Comparison of ENCODE assay signal across 8 cellular contexts in genomic region chr7:38169862-38170261, GRCh38. TPM values are rescaled to one million over a fixed set of nuclear protein-coding genes. Genes with fewer than 3 reads are reported as not detected.
DNase-seq lines count a peak whose midpoint lies in the region; ATAC-seq and TF ChIP-seq lines count a peak whose summit lies in the region.

No MANE protein-coding gene starts in this region.

- no peak overlapping the region for H3K4me3 Mint-ChIP-seq in activated CD4-positive, alpha-beta T cell treated with anti-CD3 and anti-CD28 coated beads, Interleukin-2, amount 10 ng/mL, durations not matched to agents 7 days and 5 days

- H3K79me2 ChIP-seq in PC-3 (ENCODE audit: low read length): no peaks in the 10 kb centered on the region

- BruUV-seq in PC-3 (replicated peaks; lab: Mats Ljungman, UMichigan): no TSS peak

- ATAC-seq in GM21786 (IDR thresholded peaks at IDR 0.05; ENCODE audit: unreplicated experiment) (peak; percentile 68), PC-3 (peak; percentile 100)
- ATAC-seq in activated CD4-positive, CD25-positive, alpha-beta regulatory T cell treated with anti-CD3 and anti-CD28 coated beads, Interleukin-2, amount 50 U/mL, for 24 hours: no peak

- CTCF ChIA-PET in PC-3 (lab: Charles Lee): no interaction called here
- CTCF ChIA-PET in activated CD4-positive, alpha-beta T cell treated with anti-CD3 and anti-CD28 coated beads, Interleukin-2, amount 10 ng/mL, durations not matched to agents 7 days and 5 days (lab: Charles Lee): no interaction called here

- H3K27ac ChIP-seq in PC-3 (ENCODE audit: low read length): no peak overlapping the region

- TF ChIP-seq CTCF in AG09319 (IDR thresholded peaks at IDR 0.05; ENCODE audit: low read depth, low read length) (no peak), PC-3 (conservative IDR thresholded peaks at IDR 0.05; ENCODE audit: low read depth, low read length) (no peak)

- H3K4me1 Mint-ChIP-seq in activated CD4-positive, alpha-beta T cell treated with anti-CD3 and anti-CD28 coated beads, Interleukin-2, amount 10 ng/mL, durations not matched to agents 7 days and 5 days: peaks cover 13% of the 10 kb centered on the region

- H3K4me2 ChIP-seq in PC-3 (ENCODE audit: low read length): 0 out of 2 replicates have a peak overlapping the region, but pooled peaks have one; percentile 6

- H3K36me3 Mint-ChIP-seq in activated CD4-positive, alpha-beta T cell treated with anti-CD3 and anti-CD28 coated beads, Interleukin-2, amount 10 ng/mL, durations not matched to agents 7 days and 5 days (ENCODE audit: low read depth): no peaks in the 10 kb centered on the region

- no peak overlapping the region for H3K27ac Mint-ChIP-seq in activated CD4-positive, alpha-beta T cell treated with anti-CD3 and anti-CD28 coated beads, Interleukin-2, amount 10 ng/mL, durations not matched to agents 7 days and 5 days

- H3F3A ChIP-seq in PC-3 (ENCODE audit: low read length, unreplicated experiment): no peaks in the 10 kb centered on the region

- H3K9me2 ChIP-seq in PC-3 (replicated peaks; ENCODE audit: low read length): no peaks in the 10 kb centered on the region

- H3K9me3 Mint-ChIP-seq in activated CD4-positive, alpha-beta T cell treated with anti-CD3 and anti-CD28 coated beads, Interleukin-2, amount 10 ng/mL, durations not matched to agents 7 days and 5 days: peaks cover 9% of the 10 kb centered on the region

- H2AFZ ChIP-seq in PC-3 (ENCODE audit: low read length): no peak overlapping the region

- no peak overlapping the region for H3K4me3 ChIP-seq in PC-3 (ENCODE audit: low read length)

- POLR2A ChIA-PET in PC-3 (lab: Charles Lee; ENCODE audit: unreplicated experiment): no interaction called here
- POLR2A ChIA-PET in activated CD4-positive, alpha-beta T cell treated with anti-CD3 and anti-CD28 coated beads, Interleukin-2, amount 10 ng/mL, durations not matched to agents 7 days and 5 days (lab: Charles Lee): no interaction called here

- H3K27me3 Mint-ChIP-seq in activated CD4-positive, alpha-beta T cell treated with anti-CD3 and anti-CD28 coated beads, Interleukin-2, amount 10 ng/mL, durations not matched to agents 7 days and 5 days: peaks cover 45% of the 10 kb centered on the region

- no peaks in the 10 kb centered on the region for H3K27me3 ChIP-seq in PC-3 (ENCODE audit: low read length)

- H3K36me3 ChIP-seq in PC-3 (ENCODE audit: low read depth, low read length): no peaks in the 10 kb centered on the region

- H3K9me3 ChIP-seq in PC-3 (ENCODE audit: low read length): no peaks in the 10 kb centered on the region

- H3K9ac ChIP-seq in PC-3 (ENCODE audit: low read length): no peak overlapping the region

- peaks cover 12% of the 10 kb centered on the region; the same call in 1 of the 2 replicates for H3K4me1 ChIP-seq in PC-3 (ENCODE audit: insufficient read depth, low read length)

- DNase-seq in AG09319 (ENCODE audit: extremely low read depth, low read depth) (peak; percentile 85), PC-3 (peak; percentile 81), glomerular visceral epithelial cell (ENCODE audit: extremely low spot score) (peak; percentile 61), NCI-H2107 treated with DMSO at 0.1 percent for 48 hours (lab: John Stamatoyannopoulos, UW; ENCODE audit: unreplicated experiment) (no peak), SK-N-DZ (ENCODE audit: low spot score) (no peak)
- no peak for DNase-seq in activated CD4-positive, alpha-beta T cell treated with anti-CD3 and anti-CD28 coated beads, Interleukin-2, amount 10 ng/mL, durations not matched to agents 7 days and 5 days

- H4K20me1 ChIP-seq in PC-3 (ENCODE audit: low read length): no peaks in the 10 kb centered on the region

- intact Hi-C loops in PC-3 (cut with micrococcal nuclease): no loop called here

RNA-seq across cellular contexts. Expression of gene STARD3NL, which starts 8.2 kb away (rescaled TPM):
- 32.7 and 37.4 TPM in 2 replicates for total RNA-seq in PC-3 (2014; rRNA removed)
- 88.9 and 106 TPM in 2 replicates for polyA plus RNA-seq in SK-N-DZ (2014; cell fraction: cytosol; rRNA removed)
- polyA plus RNA-seq in SK-N-DZ (2014; cell fraction: nucleus; rRNA removed): 69.4 and 71.9 TPM in 2 replicates
- total RNA-seq in activated CD4-positive, alpha-beta T cell treated with anti-CD3 and anti-CD28 coated beads, Interleukin-2, amount 10 ng/mL, durations not matched to agents 7 days and 5 days: 10 to 100 TPM; 22.5 to 22.9 TPM

Comparison
In these comparisons a context has a peak if more than half of its experiments do, and no peak if none do; other contexts are left out.
1. DNase-seq: peak in AG09319 (single experiment), PC-3 (single experiment) and glomerular visceral epithelial cell (single experiment); none in NCI-H2107 treated with DMSO at 0.1 percent for 48 hours (single experiment), SK-N-DZ (single experiment) and activated CD4-positive, alpha-beta T cell treated with anti-CD3 and anti-CD28 coated beads, Interleukin-2, amount 10 ng/mL, durations not matched to agents 7 days and 5 days (single experiment).
2. ATAC-seq: peak in GM21786 (single experiment) and PC-3 (single experiment); none in activated CD4-positive, CD25-positive, alpha-beta regulatory T cell treated with anti-CD3 and anti-CD28 coated beads, Interleukin-2, amount 50 U/mL, for 24 hours (0 of 2).